Comparison of ENCODE assay signal across 8 cellular contexts in genomic region chr14:86654558-86655184, GRCh38.
DNase-seq lines count a peak whose midpoint lies in the region; ATAC-seq and TF ChIP-seq lines count a peak whose summit lies in the region.

No MANE protein-coding gene starts in this region.

- intact Hi-C loops in A673 (cut with micrococcal nuclease; ENCODE audit: unreplicated experiment): loop anchor here (5.0 to 10.0 kb wide), 5 partner anchors 142 to 590 kb away; no protein-coding TSS in a partner anchor
- intact Hi-C loops in activated T-helper 2 cell treated with anti-CD3 and anti-CD28 coated beads, Interferon-gamma antibody, Interleukin-2, Interleukin-4, amounts not matched to agents 10 μg/mL and 5 μg/mL and 100 μg/mL, durations not matched to agents 14 hours and 24 hours and 36 hours (cut with micrococcal nuclease): no loop called here

- no peaks in the 10 kb centered on the region for H3K27me3 Mint-ChIP-seq in activated T-helper 2 cell treated with anti-CD3 and anti-CD28 coated beads, Interferon-gamma antibody, Interleukin-2, Interleukin-4, amounts not matched to agents 10 μg/mL and 5 μg/mL and 100 μg/mL, durations not matched to agents 14 hours and 24 hours and 36 hours (ENCODE audit: low read depth)
- no peaks in the 10 kb centered on the region for H3K27me3 Mint-ChIP-seq in immature natural killer cell (ENCODE audit: low read depth in 3 of 3)

- CTCF ChIA-PET in A673 (lab: Charles Lee): interaction anchor here (0.6 kb wide), 3 partner anchors 59 to 1004 kb away, joined by 3 to 6 read pairs (median 4); no protein-coding TSS in a partner anchor

- no peak for ATAC-seq in stimulated activated effector memory CD8-positive, alpha-beta T cell treated with anti-CD3 and anti-CD28 coated beads, Interleukin-12 subunit alpha, Interleukin-12 subunit beta, amount 100 ng/mL, for 72 hours
- ATAC-seq in HG03565 (IDR thresholded peaks at IDR 0.05; ENCODE audit: unreplicated experiment): no peak

- H3K4me1 Mint-ChIP-seq in activated T-helper 2 cell treated with anti-CD3 and anti-CD28 coated beads, Interferon-gamma antibody, Interleukin-2, Interleukin-4, amounts not matched to agents 10 μg/mL and 5 μg/mL and 100 μg/mL, durations not matched to agents 14 hours and 24 hours and 36 hours (ENCODE audit: low read depth): no peaks in the 10 kb centered on the region
- H3K4me1 Mint-ChIP-seq in immature natural killer cell: peaks cover 0 to 1% of the 10 kb centered on the region in 2 donors
- no peaks in the 10 kb centered on the region for H3K4me1 Mint-ChIP-seq in stimulated activated effector memory CD8-positive, alpha-beta T cell treated with anti-CD3 and anti-CD28 coated beads, Interleukin-12 subunit alpha, Interleukin-12 subunit beta, amount 100 ng/mL, for 72 hours

- DNase-seq in A673 (ENCODE audit: low spot score) (peak; percentile 86), NCI-H345 (lab: John Stamatoyannopoulos, UW) (peak; percentile 34), immature natural killer cell (peak; percentile 28 to 44 (median 42)), putamen (ENCODE audit: low spot score) (no peak)
- peak; percentile 9 for DNase-seq in activated T-helper 2 cell treated with anti-CD3 and anti-CD28 coated beads, Interferon-gamma antibody, Interleukin-2, Interleukin-4, amounts not matched to agents 10 μg/mL and 5 μg/mL and 100 μg/mL, durations not matched to agents 14 hours and 24 hours and 36 hours (ENCODE audit: low spot score)
- peak; percentile 18 to 48 for DNase-seq in stimulated activated effector memory CD8-positive, alpha-beta T cell treated with anti-CD3 and anti-CD28 coated beads, Interleukin-12 subunit alpha, Interleukin-12 subunit beta, amount 100 ng/mL, for 72 hours (ENCODE audit: low spot score in 2 of 2)

- no TSS peak for BruUV-seq in A673 (replicated peaks; lab: Mats Ljungman, UMichigan)

- no peak overlapping the region for H3K4me3 ChIP-seq in A673 (ENCODE audit: low read depth, low read length, poor library complexity, severe bottlenecking)

- no peak overlapping the region for H3K27ac Mint-ChIP-seq in activated T-helper 2 cell treated with anti-CD3 and anti-CD28 coated beads, Interferon-gamma antibody, Interleukin-2, Interleukin-4, amounts not matched to agents 10 μg/mL and 5 μg/mL and 100 μg/mL, durations not matched to agents 14 hours and 24 hours and 36 hours
- no peak overlapping the region for H3K27ac Mint-ChIP-seq in immature natural killer cell
- peak overlapping the region; percentile 32 for H3K27ac Mint-ChIP-seq in stimulated activated effector memory CD8-positive, alpha-beta T cell treated with anti-CD3 and anti-CD28 coated beads, Interleukin-12 subunit alpha, Interleukin-12 subunit beta, amount 100 ng/mL, for 72 hours

- H3K4me3 Mint-ChIP-seq in activated T-helper 2 cell treated with anti-CD3 and anti-CD28 coated beads, Interferon-gamma antibody, Interleukin-2, Interleukin-4, amounts not matched to agents 10 μg/mL and 5 μg/mL and 100 μg/mL, durations not matched to agents 14 hours and 24 hours and 36 hours (ENCODE audit: low read depth): no peak overlapping the region
- no peak overlapping the region for H3K4me3 Mint-ChIP-seq in immature natural killer cell
- no peak overlapping the region for H3K4me3 Mint-ChIP-seq in stimulated activated effector memory CD8-positive, alpha-beta T cell treated with anti-CD3 and anti-CD28 coated beads, Interleukin-12 subunit alpha, Interleukin-12 subunit beta, amount 100 ng/mL, for 72 hours

- peaks cover 21% of the 10 kb centered on the region for H3K4me1 ChIP-seq in A673 (ENCODE audit: insufficient read depth, low read length, poor library complexity, severe bottlenecking)

- POLR2A ChIA-PET in A673 (lab: Charles Lee; ENCODE audit: low non-redundant PET): interaction anchor here (0.5 kb wide), 1 partner anchor 134 kb away, joined by 5 read pairs; no protein-coding TSS in a partner anchor

- peaks cover 5% of the 10 kb centered on the region for H3K36me3 ChIP-seq in A673 (ENCODE audit: insufficient read depth, low read length, poor library complexity, severe bottlenecking)

- no peaks in the 10 kb centered on the region for H3K9me3 Mint-ChIP-seq in activated T-helper 2 cell treated with anti-CD3 and anti-CD28 coated beads, Interferon-gamma antibody, Interleukin-2, Interleukin-4, amounts not matched to agents 10 μg/mL and 5 μg/mL and 100 μg/mL, durations not matched to agents 14 hours and 24 hours and 36 hours
- H3K9me3 Mint-ChIP-seq in immature natural killer cell: peaks cover 0 to 5% (median 0%) of the 10 kb centered on the region in 6 donors
- no peaks in the 10 kb centered on the region for H3K9me3 Mint-ChIP-seq in stimulated activated effector memory CD8-positive, alpha-beta T cell treated with anti-CD3 and anti-CD28 coated beads, Interleukin-12 subunit alpha, Interleukin-12 subunit beta, amount 100 ng/mL, for 72 hours

- peaks cover 17% of the 10 kb centered on the region for H3K9me3 ChIP-seq in A673 (ENCODE audit: low read depth, low read length, poor library complexity, severe bottlenecking)

- H3K27me3 ChIP-seq in A673 (replicated peaks; ENCODE audit: insufficient read depth, low read depth, low read length, poor library complexity): no peaks in the 10 kb centered on the region

- TF ChIP-seq CTCF in A673 (conservative IDR thresholded peaks at IDR 0.05; ENCODE audit: low read depth, low read length) (peak; percentile 77), GM12873 (IDR thresholded peaks at IDR 0.05; ENCODE audit: insufficient read depth, low read depth, low read length, missing control alignments) (peak; percentile 30)

- no peaks in the 10 kb centered on the region for H3K36me3 Mint-ChIP-seq in activated T-helper 2 cell treated with anti-CD3 and anti-CD28 coated beads, Interferon-gamma antibody, Interleukin-2, Interleukin-4, amounts not matched to agents 10 μg/mL and 5 μg/mL and 100 μg/mL, durations not matched to agents 14 hours and 24 hours and 36 hours (ENCODE audit: low read depth)
- no peaks in the 10 kb centered on the region for H3K36me3 Mint-ChIP-seq in immature natural killer cell
- H3K36me3 Mint-ChIP-seq in stimulated activated effector memory CD8-positive, alpha-beta T cell treated with anti-CD3 and anti-CD28 coated beads, Interleukin-12 subunit alpha, Interleukin-12 subunit beta, amount 100 ng/mL, for 72 hours: no peaks in the 10 kb centered on the region

- no peak overlapping the region for H3K27ac ChIP-seq in A673 (ENCODE audit: low read depth, low read length, poor library complexity, severe bottlenecking)
